In genomic region chr11:113260096-113260425, GRCh38 we compare ENCODE assay signal across 8 cellular contexts.
"Had no signal": no experiment of that assay in that cellular context is flagged by ENCODE, and none has a peak within 500 bp of the region (broad histone marks: within the 10 kb centered on the region; RNA-seq: fewer than 3 reads in every experiment).

No MANE protein-coding gene starts in this region.

- H3K4me1 ChIP-seq: HAP-1 had no signal

- H3K36me3 ChIP-seq: HAP-1 had no signal

- ATAC-seq: GM23338, HCT116, HepG2 had no signal

- H3K27ac ChIP-seq: HL-60 had no signal

- H3K4me3 ChIP-seq: GM23338, HAP-1 had no signal

- DNase-seq: H7, HFFc6, KBM-7 had no signal

- H3K9me3 ChIP-seq: HAP-1 had no signal

- H3K4me2 ChIP-seq: GM23338 had no signal

- H2AFZ ChIP-seq: GM23338 had no signal
